ENCODE assay signal across 9 cellular contexts in genomic region chr6:134316733-134317431, GRCh38. TPM values are rescaled to one million over a fixed set of nuclear protein-coding genes. Genes with fewer than 3 reads are reported as not detected.
DNase-seq lines count a peak whose midpoint lies in the region; ATAC-seq lines count a peak whose summit lies in the region.
"Had no signal": no experiment of that assay in that cellular context is flagged by ENCODE, and none has a peak within 500 bp of the region (broad histone marks: within the 10 kb centered on the region; RNA-seq: fewer than 3 reads in every experiment).

No MANE protein-coding gene starts in this region.

- ATAC-seq in activated naive CD8-positive, alpha-beta T cell treated with anti-CD3 and anti-CD28 coated beads, Interleukin-2, amount 10 ng/mL, durations not matched to agents 7 days and 5 days (ENCODE audit: low read depth): no peak
- no peak for ATAC-seq in GM18861 (IDR thresholded peaks at IDR 0.05; ENCODE audit: unreplicated experiment)
- no peak for ATAC-seq in GM18873 (IDR thresholded peaks at IDR 0.05; ENCODE audit: low FRiP score, unreplicated experiment)

- POLR2A ChIA-PET in activated naive CD8-positive, alpha-beta T cell treated with anti-CD3 and anti-CD28 coated beads, Interleukin-2, amount 10 ng/mL, durations not matched to agents 7 days and 5 days (lab: Charles Lee): interaction anchor here (1.3 kb wide), 1 partner anchor 9 kb away, joined by 3 read pairs; no protein-coding TSS in a partner anchor

- peaks cover 30% of the 10 kb centered on the region for H3K4me1 Mint-ChIP-seq in activated T-cell treated with anti-CD3 and anti-CD28 coated beads, Interleukin-2, amount 50 U/mL, for 24 hours (ENCODE audit: low read depth)
- H3K4me1 Mint-ChIP-seq in activated naive CD8-positive, alpha-beta T cell treated with anti-CD3 and anti-CD28 coated beads, Interleukin-2, amount 10 ng/mL, durations not matched to agents 7 days and 5 days: peaks cover 22% of the 10 kb centered on the region

- H3K27ac Mint-ChIP-seq in activated T-cell treated with anti-CD3 and anti-CD28 coated beads, Interleukin-2, amount 50 U/mL, for 24 hours: no peak overlapping the region
- peak overlapping the region; percentile 49 for H3K27ac Mint-ChIP-seq in activated naive CD8-positive, alpha-beta T cell treated with anti-CD3 and anti-CD28 coated beads, Interleukin-2, amount 10 ng/mL, durations not matched to agents 7 days and 5 days

- H3K9me3 ChIP-seq in iPS-18c (ENCODE audit: control insufficient read depth, insufficient read depth, low read length): no peaks in the 10 kb centered on the region

- peak overlapping the region; percentile 62; the same call in 1 of the 2 replicates for H3K4me3 ChIP-seq in iPS-18c (ENCODE audit: insufficient read depth, low read depth, low read length)

- H3K27ac ChIP-seq in temporal lobe (ENCODE audit: low read depth, low read length): peak overlapping the region; percentile 97

- no peaks in the 10 kb centered on the region for H3K9me3 Mint-ChIP-seq in activated T-cell treated with anti-CD3 and anti-CD28 coated beads, Interleukin-2, amount 50 U/mL, for 24 hours
- peaks cover 7% of the 10 kb centered on the region for H3K9me3 Mint-ChIP-seq in activated naive CD8-positive, alpha-beta T cell treated with anti-CD3 and anti-CD28 coated beads, Interleukin-2, amount 10 ng/mL, durations not matched to agents 7 days and 5 days

- DNase-seq in activated T-cell treated with anti-CD3 and anti-CD28 coated beads, Interleukin-2, amount 50 U/mL, for 24 hours: no peak
- no peak for DNase-seq in activated T-cell treated with anti-CD3 and anti-CD28 coated beads for 4 hours
- DNase-seq in activated naive CD8-positive, alpha-beta T cell treated with anti-CD3 and anti-CD28 coated beads, Interleukin-2, amount 10 ng/mL, durations not matched to agents 7 days and 5 days: no peak
- no peak for DNase-seq in occipital lobe (lab: John Stamatoyannopoulos, UW)
- DNase-seq: COR-L47 had no signal

- H3K4me3 Mint-ChIP-seq in activated T-cell treated with anti-CD3 and anti-CD28 coated beads, Interleukin-2, amount 50 U/mL, for 24 hours: peak overlapping the region; percentile 81
- H3K4me3 Mint-ChIP-seq in activated naive CD8-positive, alpha-beta T cell treated with anti-CD3 and anti-CD28 coated beads, Interleukin-2, amount 10 ng/mL, durations not matched to agents 7 days and 5 days: peak overlapping the region; percentile 90

- peaks cover 32% of the 10 kb centered on the region for H3K27me3 Mint-ChIP-seq in activated T-cell treated with anti-CD3 and anti-CD28 coated beads, Interleukin-2, amount 50 U/mL, for 24 hours
- peaks cover 25% of the 10 kb centered on the region for H3K27me3 Mint-ChIP-seq in activated naive CD8-positive, alpha-beta T cell treated with anti-CD3 and anti-CD28 coated beads, Interleukin-2, amount 10 ng/mL, durations not matched to agents 7 days and 5 days

- H3K36me3 Mint-ChIP-seq in activated T-cell treated with anti-CD3 and anti-CD28 coated beads, Interleukin-2, amount 50 U/mL, for 24 hours (ENCODE audit: low read depth): no peaks in the 10 kb centered on the region
- no peaks in the 10 kb centered on the region for H3K36me3 Mint-ChIP-seq in activated naive CD8-positive, alpha-beta T cell treated with anti-CD3 and anti-CD28 coated beads, Interleukin-2, amount 10 ng/mL, durations not matched to agents 7 days and 5 days

RNA-seq across cellular contexts. Expression of gene SGK1, which starts 1.0 kb away (rescaled TPM):
- 10 to 100 TPM; 31.5 to 35.1 TPM for total RNA-seq in activated naive CD8-positive, alpha-beta T cell treated with anti-CD3 and anti-CD28 coated beads, Interleukin-2, amount 10 ng/mL, durations not matched to agents 7 days and 5 days
- total RNA-seq in temporal lobe (30.5 TPM), occipital lobe (75.5 TPM)
